Comparison of ENCODE assay signal across 10 cellular contexts in genomic region chrX:15204130-15204751, GRCh38.
A peak's percentile ranks its signal among the peaks of the same experiment; 100 is the strongest.
DNase-seq lines count a peak whose midpoint lies in the region; ATAC-seq, FAIRE-seq and TF ChIP-seq lines count a peak whose summit lies in the region.
"Had no signal": no experiment of that assay in that cellular context is flagged by ENCODE, and none has a peak within 500 bp of the region (broad histone marks: within the 10 kb centered on the region; RNA-seq: fewer than 3 reads in every experiment).

No MANE protein-coding gene starts in this region.

- no peak for TF ChIP-seq POLR2A in GM12892 (IDR thresholded peaks at IDR 0.05; ENCODE audit: low read depth, low read length)

- H3K36me3 Mint-ChIP-seq in activated CD8-positive, alpha-beta T cell treated with anti-CD3 and anti-CD28 coated beads for 36 hours (ENCODE audit: low read depth) = peaks cover 3% of the 10 kb centered on the region
- no peaks in the 10 kb centered on the region for H3K36me3 Mint-ChIP-seq in WTC11
- H3K36me3 Mint-ChIP-seq: naive B cell had no signal

- ATAC-seq in GM19467 (IDR thresholded peaks at IDR 0.05; ENCODE audit: unreplicated experiment) (peak; percentile 62), HG03108 (IDR thresholded peaks at IDR 0.05; ENCODE audit: unreplicated experiment) (peak; percentile 79), WTC11 (no peak)
- peak; percentile 64 for ATAC-seq in activated CD8-positive, alpha-beta T cell treated with anti-CD3 and anti-CD28 coated beads for 36 hours

- peaks cover 42% of the 10 kb centered on the region for H3K4me1 Mint-ChIP-seq in activated CD8-positive, alpha-beta T cell treated with anti-CD3 and anti-CD28 coated beads for 36 hours (ENCODE audit: low read depth)
- no peaks in the 10 kb centered on the region for H3K4me1 Mint-ChIP-seq in WTC11
- H3K4me1 Mint-ChIP-seq: naive B cell had no signal

- FAIRE-seq in GM12892 (lab: Jason Lieb, UNC) = peak; percentile 86

- no peak for TF ChIP-seq CTCF in activated CD8-positive, alpha-beta T cell treated with anti-CD3 and anti-CD28 coated beads for 36 hours (IDR thresholded peaks at IDR 0.05)
- no peak for TF ChIP-seq CTCF in WTC11 (IDR thresholded peaks at IDR 0.05)

- peaks cover 5% of the 10 kb centered on the region for H3K9me3 Mint-ChIP-seq in activated CD8-positive, alpha-beta T cell treated with anti-CD3 and anti-CD28 coated beads for 36 hours
- no peaks in the 10 kb centered on the region for H3K9me3 Mint-ChIP-seq in WTC11

- CTCF ChIA-PET in activated CD8-positive, alpha-beta T cell treated with anti-CD3 and anti-CD28 coated beads for 36 hours (lab: Charles Lee) = interaction anchor here (1.6 to 1.8 kb wide), 2 partner anchors 38 to 60 kb away, joined by 6 to 7 read pairs; no protein-coding TSS in a partner anchor
- CTCF ChIA-PET in WTC11 (lab: Charles Lee) = no interaction called here

- no peaks in the 10 kb centered on the region for H3K27me3 Mint-ChIP-seq in activated CD8-positive, alpha-beta T cell treated with anti-CD3 and anti-CD28 coated beads for 36 hours
- H3K27me3 Mint-ChIP-seq in WTC11 (ENCODE audit: low read depth) = no peaks in the 10 kb centered on the region

- H3K27ac Mint-ChIP-seq in activated CD8-positive, alpha-beta T cell treated with anti-CD3 and anti-CD28 coated beads for 36 hours = peak overlapping the region; percentile 80
- no peak overlapping the region for H3K27ac Mint-ChIP-seq in WTC11
- H3K27ac Mint-ChIP-seq: naive B cell had no signal

- intact Hi-C loops in activated CD8-positive, alpha-beta T cell treated with anti-CD3 and anti-CD28 coated beads for 36 hours (cut with micrococcal nuclease) = loop anchor here (2.0 kb wide), 1 partner anchor 45 kb away; no protein-coding TSS in a partner anchor

- no peak overlapping the region for H3K4me3 Mint-ChIP-seq in activated CD8-positive, alpha-beta T cell treated with anti-CD3 and anti-CD28 coated beads for 36 hours
- H3K4me3 Mint-ChIP-seq in WTC11 = no peak overlapping the region
- H3K4me3 Mint-ChIP-seq: naive B cell had no signal

- DNase-seq in GM12892 (ENCODE audit: insufficient read length) (no peak), WTC11 (ENCODE audit: low spot score) (no peak), NCI-H2196 treated with DMSO at 0.1 percent for 48 hours (lab: John Stamatoyannopoulos, UW; ENCODE audit: unreplicated experiment) (no peak), NCI-H1048 (lab: John Stamatoyannopoulos, UW) (no peak), NAMALWA (ENCODE audit: low spot score) (no peak)
- no peak for DNase-seq in activated CD8-positive, alpha-beta T cell treated with anti-CD3 and anti-CD28 coated beads for 36 hours
- DNase-seq: activated effector memory CD4-positive, alpha-beta T cell treated with Interleukin-2 at 50 U/mL for 16 hours; naive B cell had no signal

- POLR2A ChIA-PET in activated CD8-positive, alpha-beta T cell treated with anti-CD3 and anti-CD28 coated beads for 36 hours (lab: Charles Lee) = interaction anchor here (1.0 kb wide), 1 partner anchor 62 kb away, joined by 3 read pairs; no protein-coding TSS in a partner anchor
- POLR2A ChIA-PET in WTC11 (lab: Charles Lee) = no interaction called here

TF ChIP-seq in WTC11, 78 proteins besides CTCF, POLR2A, EP300 and RAD21:
- TF ChIP-seq PRDM15 (CRISPR knock-in tag; IDR thresholded peaks at IDR 0.05) (no peak), TEAD1 (CRISPR knock-in tag; IDR thresholded peaks at IDR 0.05) (no peak), NR3C1 (CRISPR knock-in tag; conservative IDR thresholded peaks at IDR 0.05; ENCODE audit: low read depth) (no peak), SOX15 (CRISPR knock-in tag; IDR thresholded peaks at IDR 0.05) (no peak), IRF2 (CRISPR knock-in tag; IDR thresholded peaks at IDR 0.05; ENCODE audit: borderline replicate concordance, low read depth) (no peak), ERG (CRISPR knock-in tag; IDR thresholded peaks at IDR 0.05) (no peak), PREB (CRISPR knock-in tag; IDR thresholded peaks at IDR 0.05; ENCODE audit: borderline replicate concordance) (no peak), ZNF416 (CRISPR knock-in tag; IDR thresholded peaks at IDR 0.05) (no peak), TEAD4 (CRISPR knock-in tag; IDR thresholded peaks at IDR 0.05) (no peak), ZSCAN18 (CRISPR knock-in tag; IDR thresholded peaks at IDR 0.05) (no peak), GRHL2 (CRISPR knock-in tag; IDR thresholded peaks at IDR 0.05; ENCODE audit: insufficient replicate concordance, severe bottlenecking) (no peak)
